ENCODE assay signal across 15 cellular contexts in the genomic region with DNA sequence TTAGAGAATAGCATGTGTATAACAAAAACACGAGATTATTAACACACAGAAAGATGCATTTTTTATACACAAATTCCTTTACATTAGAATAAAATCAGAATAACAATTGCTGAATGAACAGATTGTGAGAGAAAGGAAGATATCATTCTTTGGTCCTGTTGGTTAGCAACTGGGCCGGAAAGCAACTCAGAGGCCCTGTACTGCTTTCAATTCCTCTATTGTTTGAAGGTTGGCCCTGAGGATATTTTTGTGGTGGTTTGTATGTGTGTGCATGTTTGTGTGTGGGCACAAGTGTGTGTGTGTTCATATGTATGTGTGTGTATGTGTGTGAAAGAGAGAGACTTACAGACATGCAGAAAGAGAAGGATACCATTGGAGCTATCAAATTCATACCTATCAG.
"Had no signal": no experiment of that assay in that cellular context is flagged by ENCODE, and none has a peak within 500 bp of the region (broad histone marks: within the 10 kb centered on the region; RNA-seq: fewer than 3 reads in every experiment).

No MANE protein-coding gene starts in this region.

- ATAC-seq: activated CD8-positive, alpha-beta T cell treated with anti-CD3 and anti-CD28 coated beads, Interleukin-2, amount 10 ng/mL, durations not matched to agents 7 days and 5 days; left cardiac atrium; lower lobe of right lung; mucosa of descending colon; natural killer cell; pancreas had no signal

- H3K4me1 Mint-ChIP-seq: natural killer cell had no signal

- H3K27ac ChIP-seq: esophagus muscularis mucosa, lower lobe of right lung, pancreas, tibial nerve, vagina, VCaP had no signal

- H3K4me1 ChIP-seq: esophagus muscularis mucosa, lower lobe of right lung, pancreas, tibial nerve, vagina had no signal

- H3K4me3 Mint-ChIP-seq: activated CD8-positive, alpha-beta T cell treated with anti-CD3 and anti-CD28 coated beads, Interleukin-2, amount 10 ng/mL, durations not matched to agents 7 days and 5 days; natural killer cell had no signal

- H3K9me3 Mint-ChIP-seq: natural killer cell had no signal

- H3K27ac Mint-ChIP-seq: activated CD8-positive, alpha-beta T cell treated with anti-CD3 and anti-CD28 coated beads, Interleukin-2, amount 10 ng/mL, durations not matched to agents 7 days and 5 days; natural killer cell had no signal

- DNase-seq: activated CD4-positive, alpha-beta T cell treated with anti-CD3 and anti-CD28 coated beads for 4 hours; activated CD8-positive, alpha-beta memory T cell treated with anti-CD3 and anti-CD28 coated beads, Interleukin-2, amount 50 U/mL, for 48 hours; activated CD8-positive, alpha-beta T cell treated with anti-CD3 and anti-CD28 coated beads, Interleukin-2, amount 10 ng/mL, durations not matched to agents 7 days and 5 days; activated naive CD4-positive, alpha-beta T cell; aorta; dorsolateral prefrontal cortex; left cardiac atrium; lower lobe of right lung; mucosa of descending colon; natural killer cell; pancreas had no signal

- H3K9me3 ChIP-seq: lower lobe of right lung, mucosa of descending colon, pancreas, vagina had no signal

- H3K27me3 ChIP-seq: dorsolateral prefrontal cortex, esophagus muscularis mucosa, pancreas, tibial nerve, vagina had no signal

- H3K4me3 ChIP-seq: dorsolateral prefrontal cortex, esophagus muscularis mucosa, lower lobe of right lung, mucosa of descending colon, pancreas, tibial nerve, vagina had no signal

- H3K36me3 ChIP-seq: esophagus muscularis mucosa, lower lobe of right lung, pancreas, tibial nerve, vagina had no signal
